ENCODE assay signal across 9 cellular contexts in the genomic region with DNA sequence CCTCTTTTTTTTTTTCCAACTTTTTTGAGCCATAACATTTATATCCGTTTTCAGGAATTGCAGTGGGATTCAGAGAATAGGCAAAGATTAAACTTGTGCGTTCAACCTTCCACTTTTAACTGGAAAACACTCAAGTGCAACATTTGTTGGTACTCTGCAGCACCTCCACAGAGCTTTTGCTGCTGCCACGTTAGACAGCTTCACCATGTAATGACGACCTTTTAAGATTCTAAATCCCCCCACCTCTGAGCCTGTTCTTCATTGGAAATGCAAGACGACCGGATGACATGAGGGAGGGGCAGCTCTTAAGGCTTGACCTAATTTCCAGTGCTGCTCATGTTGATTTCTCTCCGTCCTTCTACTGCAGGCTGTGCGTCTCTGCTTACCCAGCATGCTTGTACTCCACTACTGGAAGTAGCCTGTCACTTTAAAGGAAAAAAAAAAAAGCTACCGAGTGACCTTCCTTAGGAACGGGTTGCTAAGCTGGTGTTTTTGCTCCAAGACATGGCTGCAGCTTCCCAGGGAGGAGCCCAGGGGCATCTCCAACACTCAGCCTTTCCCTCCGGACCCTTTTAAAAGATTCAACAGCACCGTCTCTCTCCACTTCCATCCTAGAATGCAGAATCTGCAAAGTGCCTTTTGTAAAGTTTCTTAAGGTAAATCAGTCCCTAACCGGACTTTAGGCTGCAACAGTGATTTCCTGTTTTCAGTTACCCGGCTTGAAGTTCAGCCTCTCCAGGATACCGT. TPM values are rescaled to one million over a fixed set of nuclear protein-coding genes. Genes with fewer than 3 reads are reported as not detected.
DNase-seq lines count a peak whose midpoint lies in the region; ATAC-seq and TF ChIP-seq lines count a peak whose summit lies in the region.
"Had no signal": no experiment of that assay in that cellular context is flagged by ENCODE, and none has a peak within 500 bp of the region (broad histone marks: within the 10 kb centered on the region; RNA-seq: fewer than 3 reads in every experiment).

Gene CC2D2A, plus strand, starts transcription at position 481 of the 747 bp plus-strand sequence. CDS start 6,051 bp downstream, outside the sequence.

- H3K9me3 ChIP-seq in heart right ventricle, result no peaks in the 10 kb centered on the region

- H3K36me3 ChIP-seq in heart right ventricle, result no peaks in the 10 kb centered on the region

- peak within 1 kb of the TSS; percentile 33 for H3K4me3 Mint-ChIP-seq in activated naive CD8-positive, alpha-beta T cell treated with anti-CD3 and anti-CD28 coated beads, Interleukin-2, amount 50 U/mL, for 24 hours
- peak within 1 kb of the TSS; percentile 83 for H3K4me3 Mint-ChIP-seq in osteocyte (ENCODE audit: unreplicated experiment)
- H3K4me3 Mint-ChIP-seq: central memory CD8-positive, alpha-beta T cell had no signal

- no peaks in the 10 kb centered on the region for H3K27me3 Mint-ChIP-seq in activated naive CD8-positive, alpha-beta T cell treated with anti-CD3 and anti-CD28 coated beads, Interleukin-2, amount 50 U/mL, for 24 hours
- no peaks in the 10 kb centered on the region for H3K27me3 Mint-ChIP-seq in osteocyte (ENCODE audit: unreplicated experiment)
- H3K27me3 Mint-ChIP-seq: central memory CD8-positive, alpha-beta T cell had no signal

- DNase-seq in A172 (ENCODE audit: low spot score) (peak; percentile 28), HFF-Myc (ENCODE audit: extremely low read depth, low read depth) (no peak), heart right ventricle (no peak), osteocyte (ENCODE audit: extremely low spot score, unreplicated experiment) (no peak), NCI-H187 (lab: John Stamatoyannopoulos, UW) (no peak)
- DNase-seq in activated naive CD8-positive, alpha-beta T cell treated with anti-CD3 and anti-CD28 coated beads, Interleukin-2, amount 50 U/mL, for 24 hours, result no peak
- no peak for DNase-seq in effector CD4-positive, alpha-beta T cell
- DNase-seq in activated naive CD4-positive, alpha-beta T cell (lab: John Stamatoyannopoulos, UW), result no peak

- H3K27ac Mint-ChIP-seq in activated naive CD8-positive, alpha-beta T cell treated with anti-CD3 and anti-CD28 coated beads, Interleukin-2, amount 50 U/mL, for 24 hours, result no peak within 1 kb of the TSS
- peak within 1 kb of the TSS; percentile 87 for H3K27ac Mint-ChIP-seq in osteocyte (ENCODE audit: unreplicated experiment)

- H3K4me1 Mint-ChIP-seq in activated naive CD8-positive, alpha-beta T cell treated with anti-CD3 and anti-CD28 coated beads, Interleukin-2, amount 50 U/mL, for 24 hours, result peaks cover 11% of the 10 kb centered on the region
- peaks cover 27% of the 10 kb centered on the region for H3K4me1 Mint-ChIP-seq in osteocyte (ENCODE audit: unreplicated experiment)
- H3K4me1 Mint-ChIP-seq: central memory CD8-positive, alpha-beta T cell had no signal

- WGBS in heart right ventricle, 2 donors, result 4% methylated on average over 15 of the region's 15 CpGs

- intact Hi-C loops in heart right ventricle (cut with DNase I), result loop anchor here in 7 of 10 donors (10.0 kb wide), 4 partner anchors 175 to 525 kb away; partner anchors contain the start of genes FBXL5 (in 4 of the 7) and CPEB2 (in 1 of the 7)

- peak within 1 kb of the TSS; percentile 47 for H3K4me3 ChIP-seq in HFF-Myc (replicated peaks; ENCODE audit: low read depth, low read length)
- peak within 1 kb of the TSS; percentile 42 to 70 (median 61) for H3K4me3 ChIP-seq in heart right ventricle

- no peak for TF ChIP-seq CTCF in HFF-Myc (IDR thresholded peaks at IDR 0.05; ENCODE audit: low read depth, low read length, missing control alignments)
- TF ChIP-seq CTCF in heart right ventricle (IDR thresholded peaks at IDR 0.05), result no peak
- no peak for TF ChIP-seq CTCF in osteocyte (IDR thresholded peaks at IDR 0.05)

- no peak for ATAC-seq in activated naive CD8-positive, alpha-beta T cell treated with anti-CD3 and anti-CD28 coated beads, Interleukin-2, amount 50 U/mL, for 24 hours
- ATAC-seq in heart right ventricle, result peak; percentile 89 to 95 (median 92)

- peak within 1 kb of the TSS in 9 of 10 donors; percentile 3 to 75 (median 50) for H3K27ac ChIP-seq in heart right ventricle

- H3K27me3 ChIP-seq in heart right ventricle, result no peaks in the 10 kb centered on the region

- H3K36me3 Mint-ChIP-seq in activated naive CD8-positive, alpha-beta T cell treated with anti-CD3 and anti-CD28 coated beads, Interleukin-2, amount 50 U/mL, for 24 hours (ENCODE audit: low read depth), result no peaks in the 10 kb centered on the region
- H3K36me3 Mint-ChIP-seq in osteocyte (ENCODE audit: unreplicated experiment), result peaks cover 8% of the 10 kb centered on the region

- no peaks in the 10 kb centered on the region for H3K9me3 Mint-ChIP-seq in activated naive CD8-positive, alpha-beta T cell treated with anti-CD3 and anti-CD28 coated beads, Interleukin-2, amount 50 U/mL, for 24 hours
- H3K9me3 Mint-ChIP-seq in osteocyte (ENCODE audit: unreplicated experiment), result no peaks in the 10 kb centered on the region
- H3K9me3 Mint-ChIP-seq: central memory CD8-positive, alpha-beta T cell had no signal

- H3K4me1 ChIP-seq in heart right ventricle, result peaks cover 0 to 41% (median 21%) of the 10 kb centered on the region in 9 donors

RNA-seq across cellular contexts. Expression of gene CC2D2A, which starts in this region (rescaled TPM):
- 6.4 and 16.1 TPM in 2 replicates for total RNA-seq in A172 (2014; rRNA removed; shearing (Covaris generic))
- total RNA-seq in heart right ventricle (10 to 100 TPM in 3 of 10 donors, 1 to 10 TPM in 7; 4.0 to 10.8 (median 8.3) TPM), osteocyte (25.5 and 31.2 TPM in 2 replicates)
- 1 to 10 TPM; 3.2 to 5.0 TPM for polyA plus RNA-seq in heart right ventricle
